ENCODE assay signal across 1 cellular context in the genomic region with DNA sequence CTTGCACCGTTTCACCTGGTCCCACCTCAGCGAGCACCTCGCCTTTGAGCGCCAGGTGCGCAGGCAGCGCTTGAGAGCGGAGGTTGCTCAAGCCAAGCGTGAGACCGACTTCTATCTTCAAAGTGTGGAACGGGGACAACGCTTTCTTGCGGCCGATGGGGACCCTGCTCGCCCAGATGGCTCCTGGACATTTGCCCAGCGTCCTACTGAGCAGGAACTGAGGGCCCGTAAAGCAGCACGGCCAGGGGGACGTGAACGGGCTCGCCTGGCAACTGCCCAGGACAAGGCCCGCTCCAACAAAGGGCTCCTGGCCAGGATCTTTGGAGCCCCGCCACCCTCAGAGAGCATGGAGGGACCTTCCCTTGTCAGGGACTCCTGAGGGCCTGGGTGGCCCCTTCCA.
TF ChIP-seq lines count a peak whose summit lies in the region.

No MANE protein-coding gene starts in this region.

TF ChIP-seq in SK-N-SH treated with all-trans-retinoic acid at 6 μM for 48 hours, 23 proteins besides CTCF, POLR2A, EP300 and RAD21 (continued from another document):
- TF ChIP-seq, protein P1, sequence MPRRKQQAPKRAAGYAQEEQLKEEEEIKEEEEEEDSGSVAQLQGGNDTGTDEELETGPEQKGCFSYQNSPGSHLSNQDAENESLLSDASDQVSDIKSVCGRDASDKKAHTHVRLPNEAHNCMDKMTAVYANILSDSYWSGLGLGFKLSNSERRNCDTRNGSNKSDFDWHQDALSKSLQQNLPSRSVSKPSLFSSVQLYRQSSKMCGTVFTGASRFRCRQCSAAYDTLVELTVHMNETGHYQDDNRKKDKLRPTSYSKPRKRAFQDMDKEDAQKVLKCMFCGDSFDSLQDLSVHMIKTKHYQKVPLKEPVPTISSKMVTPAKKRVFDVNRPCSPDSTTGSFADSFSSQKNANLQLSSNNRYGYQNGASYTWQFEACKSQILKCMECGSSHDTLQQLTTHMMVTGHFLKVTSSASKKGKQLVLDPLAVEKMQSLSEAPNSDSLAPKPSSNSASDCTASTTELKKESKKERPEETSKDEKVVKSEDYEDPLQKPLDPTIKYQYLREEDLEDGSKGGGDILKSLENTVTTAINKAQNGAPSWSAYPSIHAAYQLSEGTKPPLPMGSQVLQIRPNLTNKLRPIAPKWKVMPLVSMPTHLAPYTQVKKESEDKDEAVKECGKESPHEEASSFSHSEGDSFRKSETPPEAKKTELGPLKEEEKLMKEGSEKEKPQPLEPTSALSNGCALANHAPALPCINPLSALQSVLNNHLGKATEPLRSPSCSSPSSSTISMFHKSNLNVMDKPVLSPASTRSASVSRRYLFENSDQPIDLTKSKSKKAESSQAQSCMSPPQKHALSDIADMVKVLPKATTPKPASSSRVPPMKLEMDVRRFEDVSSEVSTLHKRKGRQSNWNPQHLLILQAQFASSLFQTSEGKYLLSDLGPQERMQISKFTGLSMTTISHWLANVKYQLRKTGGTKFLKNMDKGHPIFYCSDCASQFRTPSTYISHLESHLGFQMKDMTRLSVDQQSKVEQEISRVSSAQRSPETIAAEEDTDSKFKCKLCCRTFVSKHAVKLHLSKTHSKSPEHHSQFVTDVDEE (CRISPR knock-in tag; IDR thresholded peaks at IDR 0.05) = no peak
- TF ChIP-seq, protein P2, sequence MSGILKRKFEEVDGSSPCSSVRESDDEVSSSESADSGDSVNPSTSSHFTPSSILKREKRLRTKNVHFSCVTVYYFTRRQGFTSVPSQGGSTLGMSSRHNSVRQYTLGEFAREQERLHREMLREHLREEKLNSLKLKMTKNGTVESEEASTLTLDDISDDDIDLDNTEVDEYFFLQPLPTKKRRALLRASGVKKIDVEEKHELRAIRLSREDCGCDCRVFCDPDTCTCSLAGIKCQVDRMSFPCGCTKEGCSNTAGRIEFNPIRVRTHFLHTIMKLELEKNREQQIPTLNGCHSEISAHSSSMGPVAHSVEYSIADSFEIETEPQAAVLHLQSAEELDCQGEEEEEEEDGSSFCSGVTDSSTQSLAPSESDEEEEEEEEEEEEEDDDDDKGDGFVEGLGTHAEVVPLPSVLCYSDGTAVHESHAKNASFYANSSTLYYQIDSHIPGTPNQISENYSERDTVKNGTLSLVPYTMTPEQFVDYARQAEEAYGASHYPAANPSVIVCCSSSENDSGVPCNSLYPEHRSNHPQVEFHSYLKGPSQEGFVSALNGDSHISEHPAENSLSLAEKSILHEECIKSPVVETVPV (CRISPR knock-in tag; IDR thresholded peaks at IDR 0.05) = no peak
- no peak for TF ChIP-seq ZFP30 (CRISPR knock-in tag; IDR thresholded peaks at IDR 0.05)
- TF ChIP-seq ISL1 (CRISPR knock-in tag; IDR thresholded peaks at IDR 0.05) = no peak
- no peak for TF ChIP-seq ZNF565 (CRISPR knock-in tag; conservative IDR thresholded peaks at IDR 0.05; ENCODE audit: low read depth)
- no peak for TF ChIP-seq TCF4 (CRISPR knock-in tag; IDR thresholded peaks at IDR 0.05; ENCODE audit: borderline replicate concordance)
- TF ChIP-seq CSDC2 (CRISPR knock-in tag; IDR thresholded peaks at IDR 0.05) = no peak
